Comparison of ENCODE assay signal across 11 cellular contexts in the genomic region with DNA sequence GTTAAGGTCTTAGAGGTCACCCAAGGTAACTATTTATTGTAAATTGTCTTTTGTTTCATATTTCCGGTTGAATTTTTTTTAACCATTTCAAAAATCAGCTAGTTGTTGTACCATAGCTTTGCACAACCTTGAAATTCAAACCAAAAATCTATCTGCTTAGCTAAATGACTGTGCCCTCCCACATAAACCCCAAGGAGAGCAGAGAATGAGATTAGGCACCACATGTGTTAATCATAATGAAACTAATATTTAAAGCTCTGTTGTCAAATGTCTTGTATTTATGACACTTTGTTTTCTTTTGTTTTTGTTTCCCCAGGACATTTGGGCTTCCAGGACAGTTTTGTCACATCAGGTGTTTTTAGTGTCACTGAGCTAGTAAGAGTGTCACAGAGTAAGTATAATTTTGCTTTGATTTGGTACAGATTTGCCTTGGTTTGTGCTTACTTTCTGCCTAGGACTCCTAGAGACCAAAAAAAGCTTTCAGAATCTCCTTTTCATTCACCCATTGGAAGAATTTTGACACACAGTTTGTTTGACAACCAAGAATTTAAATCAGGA.
A peak's percentile ranks its signal among the peaks of the same experiment; 100 is the strongest.
DNase-seq lines count a peak whose midpoint lies in the region; ATAC-seq lines count a peak whose summit lies in the region.
"Had no signal": no experiment of that assay in that cellular context is flagged by ENCODE, and none has a peak within 500 bp of the region (broad histone marks: within the 10 kb centered on the region; RNA-seq: fewer than 3 reads in every experiment).

No MANE protein-coding gene starts in this region.

- peak; percentile 33 for DNase-seq in stimulated activated CD4-positive, alpha-beta T cell treated with anti-CD3 and anti-CD28 coated beads, Interleukin-4, amount 100 ng/mL, for 24 hours
- DNase-seq in stimulated activated CD4-positive, alpha-beta T cell treated with anti-CD3 and anti-CD28 coated beads, Interleukin-4, amount 100 ng/mL, for 4 hours: no peak
- no peak for DNase-seq in middle frontal gyrus (ENCODE audit: extremely low spot score, low spot score)
- no peak for DNase-seq in HPDE6-E6E7 (ENCODE audit: extremely low spot score)
- DNase-seq in EL: no peak
- DNase-seq in NCI-H146 treated with DMSO at 0.1 percent for 48 hours (lab: John Stamatoyannopoulos, UW; ENCODE audit: unreplicated experiment): no peak
- DNase-seq: C1 segment of cervical spinal cord, heart left ventricle had no signal

- peak; percentile 99 for ATAC-seq in GM21825 (IDR thresholded peaks at IDR 0.05; ENCODE audit: unreplicated experiment)
- ATAC-seq in HG03442 (IDR thresholded peaks at IDR 0.05; ENCODE audit: unreplicated experiment): peak; percentile 99
- ATAC-seq: heart left ventricle, WTC11 had no signal
